ENCODE assay signal across 35 cellular contexts in the genomic region with DNA sequence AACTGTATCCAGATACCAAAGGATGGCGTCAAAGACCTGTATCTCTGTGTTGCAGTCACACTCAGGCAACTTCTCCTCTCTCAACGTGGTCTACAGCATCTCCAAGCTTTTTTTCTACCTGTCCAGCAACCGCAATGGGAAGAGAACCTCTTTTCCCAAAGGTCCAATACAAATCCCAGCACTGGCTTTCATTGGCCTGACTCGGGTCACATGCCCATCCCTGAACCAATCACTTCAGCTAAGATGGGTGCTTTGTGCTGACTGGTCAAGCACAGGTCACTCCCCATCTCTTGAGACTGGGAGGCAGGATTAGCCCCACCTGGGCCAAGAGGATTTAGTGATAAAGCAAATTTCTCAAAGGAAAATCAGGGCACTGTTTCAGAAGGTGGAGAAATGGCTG.
"Had no signal": no experiment of that assay in that cellular context is flagged by ENCODE, and none has a peak within 500 bp of the region (broad histone marks: within the 10 kb centered on the region; RNA-seq: fewer than 3 reads in every experiment).

No MANE protein-coding gene starts in this region.

- H3K4me3 ChIP-seq: adrenal gland, body of pancreas, colonic mucosa, dorsolateral prefrontal cortex, esophagus muscularis mucosa, gastrocnemius medialis, heart left ventricle had no signal

- H3K4me1 ChIP-seq: colonic mucosa, esophagus muscularis mucosa, foreskin keratinocyte, gastrocnemius medialis, heart left ventricle had no signal

- H3K27ac ChIP-seq: adrenal gland, body of pancreas, colonic mucosa, dorsolateral prefrontal cortex, esophagus muscularis mucosa, foreskin keratinocyte, gastrocnemius medialis, heart left ventricle, WERI-Rb-1 had no signal

- H3K27ac Mint-ChIP-seq: activated CD4-positive, alpha-beta memory T cell treated with anti-CD3 and anti-CD28 coated beads, Interleukin-2, amount 10 ng/mL, durations not matched to agents 7 days and 5 days; activated CD4-positive, alpha-beta T cell treated with anti-CD3 and anti-CD28 coated beads, Interleukin-2, amount 10 ng/mL, durations not matched to agents 7 days and 5 days; activated naive CD4-positive, alpha-beta T cell treated with anti-CD3 and anti-CD28 coated beads for 36 hours; activated naive CD4-positive, alpha-beta T cell treated with anti-CD3 and anti-CD28 coated beads, Interleukin-2, amount 50 U/mL, for 24 hours; activated naive CD8-positive, alpha-beta T cell treated with anti-CD3 and anti-CD28 coated beads for 36 hours; activated naive CD8-positive, alpha-beta T cell treated with anti-CD3 and anti-CD28 coated beads, Interleukin-2, amount 50 U/mL, for 24 hours; activated T-helper 1 cell treated with anti-CD3 and anti-CD28 coated beads, Interleukin-12 subunit alpha, Interleukin-12 subunit beta, Interleukin-2, Interleukin-4 antibody, amounts not matched to agents 30 ng/mL and 10 ng/mL and 1 ng/mL, durations not matched to agents 14 hours and 24 hours and 36 hours; activated T-helper 2 cell treated with anti-CD3 and anti-CD28 coated beads, Interferon-gamma antibody, Interleukin-2, Interleukin-4, amounts not matched to agents 10 μg/mL and 5 μg/mL and 100 μg/mL, durations not matched to agents 14 hours and 24 hours and 36 hours; dendritic cell treated with granulocyte-macrophage colony-stimulating factor and Interleukin-4, amounts not matched to agents 40 ng/mL and 50 ng/mL, for 4 days; T-helper 17 cell; T-helper 2 cell treated with Interferon-gamma antibody and Interleukin-4, amounts not matched to agents 5 μg/mL and 100 μg/mL, for 36 hours had no signal

- H3K4me3 Mint-ChIP-seq: activated CD4-positive, alpha-beta memory T cell treated with anti-CD3 and anti-CD28 coated beads, Interleukin-2, amount 10 ng/mL, durations not matched to agents 7 days and 5 days; activated CD4-positive, alpha-beta T cell treated with anti-CD3 and anti-CD28 coated beads, Interleukin-2, amount 10 ng/mL, durations not matched to agents 7 days and 5 days; activated naive CD4-positive, alpha-beta T cell treated with anti-CD3 and anti-CD28 coated beads for 36 hours; activated naive CD4-positive, alpha-beta T cell treated with anti-CD3 and anti-CD28 coated beads, Interleukin-2, amount 50 U/mL, for 24 hours; activated naive CD8-positive, alpha-beta T cell treated with anti-CD3 and anti-CD28 coated beads for 36 hours; activated naive CD8-positive, alpha-beta T cell treated with anti-CD3 and anti-CD28 coated beads, Interleukin-2, amount 50 U/mL, for 24 hours; activated T-helper 1 cell treated with anti-CD3 and anti-CD28 coated beads, Interleukin-12 subunit alpha, Interleukin-12 subunit beta, Interleukin-2, Interleukin-4 antibody, amounts not matched to agents 30 ng/mL and 10 ng/mL and 1 ng/mL, durations not matched to agents 14 hours and 24 hours and 36 hours; dendritic cell treated with granulocyte-macrophage colony-stimulating factor and Interleukin-4, amounts not matched to agents 40 ng/mL and 50 ng/mL, for 4 days; T-helper 17 cell; T-helper 2 cell treated with Interferon-gamma antibody and Interleukin-4, amounts not matched to agents 5 μg/mL and 100 μg/mL, for 36 hours had no signal

- DNase-seq: activated CD4-positive, alpha-beta memory T cell treated with anti-CD3 and anti-CD28 coated beads, Interleukin-2, amount 10 ng/mL, durations not matched to agents 7 days and 5 days; activated CD4-positive, alpha-beta T cell treated with anti-CD3 and anti-CD28 coated beads for 1 hour; activated CD4-positive, alpha-beta T cell treated with anti-CD3 and anti-CD28 coated beads for 4 hours; activated CD4-positive, alpha-beta T cell treated with anti-CD3 and anti-CD28 coated beads, Interleukin-2, amount 10 ng/mL, durations not matched to agents 7 days and 5 days; activated CD4-positive, alpha-beta T cell treated with anti-CD3 and anti-CD28 coated beads, Interleukin-2, amount 50 U/mL, for 4 hours; activated CD4-positive, CD25-positive, alpha-beta regulatory T cell; activated effector memory CD4-positive, alpha-beta T cell treated with anti-CD3 and anti-CD28 coated beads, Interleukin-2, amount 50 U/mL, for 16 hours; activated naive CD4-positive, alpha-beta T cell treated with anti-CD3 and anti-CD28 coated beads for 36 hours; activated naive CD8-positive, alpha-beta T cell treated with anti-CD3 and anti-CD28 coated beads for 36 hours; activated naive CD8-positive, alpha-beta T cell treated with anti-CD3 and anti-CD28 coated beads, Interleukin-2, amount 50 U/mL, for 24 hours; activated T-cell treated with anti-CD3 and anti-CD28 coated beads, Interleukin-2, amount 50 U/mL, for 1 hour; activated T-cell treated with anti-CD3 and anti-CD28 coated beads, Interleukin-2, amount 50 U/mL, for 48 hours; adrenal gland; amygdala; aorta; body of pancreas; caudate nucleus; colonic mucosa; dorsolateral prefrontal cortex; effector memory CD4-positive, alpha-beta T cell; erythroblast; foreskin keratinocyte; gastrocnemius medialis; glutamatergic neuron; heart left ventricle; T-helper 1 cell; T-helper 17 cell; T1000; WERI-Rb-1 had no signal

- H3K4me1 Mint-ChIP-seq: activated CD4-positive, alpha-beta memory T cell treated with anti-CD3 and anti-CD28 coated beads, Interleukin-2, amount 10 ng/mL, durations not matched to agents 7 days and 5 days; activated CD4-positive, alpha-beta T cell treated with anti-CD3 and anti-CD28 coated beads, Interleukin-2, amount 10 ng/mL, durations not matched to agents 7 days and 5 days; activated naive CD4-positive, alpha-beta T cell treated with anti-CD3 and anti-CD28 coated beads, Interleukin-2, amount 50 U/mL, for 24 hours; activated naive CD8-positive, alpha-beta T cell treated with anti-CD3 and anti-CD28 coated beads for 36 hours; activated naive CD8-positive, alpha-beta T cell treated with anti-CD3 and anti-CD28 coated beads, Interleukin-2, amount 50 U/mL, for 24 hours had no signal

- ATAC-seq: activated naive CD8-positive, alpha-beta T cell treated with anti-CD3 and anti-CD28 coated beads, Interleukin-2, amount 50 U/mL, for 24 hours; body of pancreas; foreskin keratinocyte; gastrocnemius medialis; heart left ventricle; T-helper 17 cell had no signal

- H3K27me3 ChIP-seq: adrenal gland, body of pancreas, colonic mucosa, foreskin keratinocyte, gastrocnemius medialis had no signal

- H3K9me3 ChIP-seq: adrenal gland, body of pancreas, colonic mucosa, esophagus muscularis mucosa, gastrocnemius medialis had no signal

- H3K9me3 Mint-ChIP-seq: activated CD4-positive, alpha-beta memory T cell treated with anti-CD3 and anti-CD28 coated beads, Interleukin-2, amount 10 ng/mL, durations not matched to agents 7 days and 5 days; activated naive CD4-positive, alpha-beta T cell treated with anti-CD3 and anti-CD28 coated beads for 36 hours; activated naive CD4-positive, alpha-beta T cell treated with anti-CD3 and anti-CD28 coated beads, Interleukin-2, amount 50 U/mL, for 24 hours; activated naive CD8-positive, alpha-beta T cell treated with anti-CD3 and anti-CD28 coated beads, Interleukin-2, amount 50 U/mL, for 24 hours; activated T-helper 1 cell treated with anti-CD3 and anti-CD28 coated beads, Interleukin-12 subunit alpha, Interleukin-12 subunit beta, Interleukin-2, Interleukin-4 antibody, amounts not matched to agents 30 ng/mL and 10 ng/mL and 1 ng/mL, durations not matched to agents 14 hours and 24 hours and 36 hours; T-helper 2 cell treated with Interferon-gamma antibody and Interleukin-4, amounts not matched to agents 5 μg/mL and 100 μg/mL, for 36 hours had no signal

- H3K36me3 Mint-ChIP-seq: activated naive CD8-positive, alpha-beta T cell treated with anti-CD3 and anti-CD28 coated beads for 36 hours had no signal

- H3K36me3 ChIP-seq: adrenal gland, colonic mucosa, esophagus muscularis mucosa, gastrocnemius medialis, heart left ventricle, WERI-Rb-1 had no signal
